13 cellular contexts compared by ENCODE assay signal in genomic region chr6:24932832-24933231, GRCh38. TPM values are rescaled to one million over a fixed set of nuclear protein-coding genes. Genes with fewer than 3 reads are reported as not detected.
A peak's percentile ranks its signal among the peaks of the same experiment; 100 is the strongest.
DNase-seq lines count a peak whose midpoint lies in the region; ATAC-seq and TF ChIP-seq lines count a peak whose summit lies in the region.
"Had no signal": no experiment of that assay in that cellular context is flagged by ENCODE, and none has a peak within 500 bp of the region (broad histone marks: within the 10 kb centered on the region; RNA-seq: fewer than 3 reads in every experiment).

No MANE protein-coding gene starts in this region.

- H3K56ac ChIP-seq in mesendoderm (ENCODE audit: low read length) = no peak overlapping the region

- CTCF ChIA-PET in SK-N-SH (lab: Yijun Ruan, JAX) (interaction anchor here (0.6 to 2.0 kb wide), 7 partner anchors 9 to 878 kb away, joined by 3 to 6 read pairs (median 3); no protein-coding TSS in a partner anchor), RWPE1 (lab: Yijun Ruan, JAX) (no interaction called here)
- CTCF ChIA-PET in activated CD4-positive, alpha-beta memory T cell treated with anti-CD3 and anti-CD28 coated beads, Interleukin-2, amount 10 ng/mL, durations not matched to agents 7 days and 5 days (lab: Charles Lee) = interaction anchor here (0.8 to 8.1 kb wide), 29 partner anchors 9 to 214 kb away, joined by 3 to 200 read pairs (median 15); partner anchors contain the start of gene C6orf62

- no peak overlapping the region for H3K4ac ChIP-seq in mesendoderm (ENCODE audit: low read depth, low read length)

- H3K4me2 ChIP-seq in SK-N-SH = peak overlapping the region; percentile 7; the same call in 1 of the 2 replicates
- H3K4me2 ChIP-seq in smooth muscle cell = peak overlapping the region; percentile 71
- no peak overlapping the region for H3K4me2 ChIP-seq in mesendoderm (ENCODE audit: low read length)

- no peak overlapping the region for H2BK5ac ChIP-seq in mesendoderm (ENCODE audit: low read length)

- H3K27me3 ChIP-seq in SK-N-SH (ENCODE audit: insufficient read depth) = no peaks in the 10 kb centered on the region
- H3K27me3 ChIP-seq in smooth muscle cell (ENCODE audit: low read depth) = no peaks in the 10 kb centered on the region
- no peaks in the 10 kb centered on the region for H3K27me3 ChIP-seq in gastrocnemius medialis
- no peaks in the 10 kb centered on the region for H3K27me3 ChIP-seq in mesendoderm (ENCODE audit: insufficient read depth, low read length, poor library complexity)
- H3K27me3 ChIP-seq: suprapubic skin had no signal

- H3K9me2 ChIP-seq in SK-N-SH = no peaks in the 10 kb centered on the region

- H3K27ac ChIP-seq in SK-N-SH (ENCODE audit: low read depth in 2 of 2, low read length in 1 of 2) (no peak overlapping the region), smooth muscle cell (ENCODE audit: low read depth) (peak overlapping the region; percentile 75), RWPE1 (no peak overlapping the region), gastrocnemius medialis (no peak overlapping the region), mesendoderm (ENCODE audit: low read depth, low read length) (no peak overlapping the region)
- H3K27ac ChIP-seq: suprapubic skin had no signal

- no peak overlapping the region for H4K8ac ChIP-seq in mesendoderm (ENCODE audit: low read depth, low read length)

- TF ChIP-seq EP300 in SK-N-SH (IDR thresholded peaks at IDR 0.05; ENCODE audit: borderline replicate concordance in 1 of 2, low read depth in 1 of 2, low read length in 1 of 2) = no peak

- POLR2A ChIA-PET in SK-N-SH (lab: Yijun Ruan, JAX) (no interaction called here), RWPE1 (lab: Yijun Ruan, JAX; ENCODE audit: low non-redundant PET) (no interaction called here)
- POLR2A ChIA-PET in activated CD4-positive, alpha-beta memory T cell treated with anti-CD3 and anti-CD28 coated beads, Interleukin-2, amount 10 ng/mL, durations not matched to agents 7 days and 5 days (lab: Charles Lee) = interaction anchor here (0.9 to 19.0 kb wide), 22 partner anchors 9 to 213 kb away, joined by 3 to 839 read pairs (median 32); partner anchors contain the start of gene C6orf62

- peaks cover 83% of the 10 kb centered on the region for H3K36me3 Mint-ChIP-seq in activated CD4-positive, alpha-beta memory T cell treated with anti-CD3 and anti-CD28 coated beads, Interleukin-2, amount 10 ng/mL, durations not matched to agents 7 days and 5 days (ENCODE audit: low read depth)
- H3K36me3 Mint-ChIP-seq: brain had no signal

- TF ChIP-seq POLR2A in gastrocnemius medialis (IDR thresholded peaks at IDR 0.05) = no peak

- H3K79me2 ChIP-seq in SK-N-SH (ENCODE audit: insufficient read depth) = no peaks in the 10 kb centered on the region
- H3K79me2 ChIP-seq in smooth muscle cell (ENCODE audit: low read depth) = no peaks in the 10 kb centered on the region
- no peaks in the 10 kb centered on the region for H3K79me2 ChIP-seq in mesendoderm (ENCODE audit: control insufficient read depth, insufficient read depth, low read length)

- no peak overlapping the region for H4K5ac ChIP-seq in mesendoderm (ENCODE audit: low read length)

- peaks cover 63% of the 10 kb centered on the region for H3K4me1 Mint-ChIP-seq in activated CD4-positive, alpha-beta memory T cell treated with anti-CD3 and anti-CD28 coated beads, Interleukin-2, amount 10 ng/mL, durations not matched to agents 7 days and 5 days

- H3K18ac ChIP-seq in mesendoderm (ENCODE audit: low read length) = no peak overlapping the region

- DNase-seq in SK-N-SH (no peak), smooth muscle cell (lab: John Stamatoyannopoulos, UW; ENCODE audit: unreplicated experiment) (no peak), RWPE1 (ENCODE audit: low spot score) (no peak), gastrocnemius medialis (no peak), mesendoderm (no peak)
- DNase-seq in activated CD4-positive, alpha-beta memory T cell treated with anti-CD3 and anti-CD28 coated beads, Interleukin-2, amount 10 ng/mL, durations not matched to agents 7 days and 5 days = no peak
- DNase-seq: midbrain, OCI-M1 had no signal

- TF ChIP-seq CTCF in SK-N-SH (IDR thresholded peaks at IDR 0.05) = no peak
- no peak for TF ChIP-seq CTCF in smooth muscle cell (IDR thresholded peaks at IDR 0.05; ENCODE audit: borderline replicate concordance, insufficient read depth, poor library complexity, severe bottlenecking)
- TF ChIP-seq CTCF in RWPE1 (conservative IDR thresholded peaks at IDR 0.05; ENCODE audit: low read depth) = no peak
- TF ChIP-seq CTCF in gastrocnemius medialis (IDR thresholded peaks at IDR 0.05 in 4 of 5, conservative IDR thresholded peaks at IDR 0.05 in 1 of 5) = no peak

- H3K4me3 ChIP-seq in SK-N-SH (ENCODE audit: low read depth in 2 of 2, low read length in 1 of 2) = no peak overlapping the region
- no peak overlapping the region for H3K4me3 ChIP-seq in smooth muscle cell
- no peak overlapping the region for H3K4me3 ChIP-seq in gastrocnemius medialis
- no peak overlapping the region for H3K4me3 ChIP-seq in mesendoderm (ENCODE audit: low read length)
- H3K4me3 ChIP-seq: suprapubic skin had no signal

- H2BK120ac ChIP-seq in mesendoderm (ENCODE audit: low read depth, low read length) = no peak overlapping the region

- H3K23ac ChIP-seq in mesendoderm (ENCODE audit: low read length) = no peak overlapping the region

- H3K9me3 ChIP-seq in SK-N-SH (no peaks in the 10 kb centered on the region), smooth muscle cell (replicated peaks; ENCODE audit: low read depth) (no peaks in the 10 kb centered on the region), gastrocnemius medialis (no peaks in the 10 kb centered on the region)
- H3K9me3 ChIP-seq: suprapubic skin had no signal

- H3K27ac Mint-ChIP-seq in activated CD4-positive, alpha-beta memory T cell treated with anti-CD3 and anti-CD28 coated beads, Interleukin-2, amount 10 ng/mL, durations not matched to agents 7 days and 5 days = peak overlapping the region; percentile 98

- H2AFZ ChIP-seq in SK-N-SH (ENCODE audit: low read depth) (no peak overlapping the region), smooth muscle cell (ENCODE audit: low read depth) (no peak overlapping the region)

- TF ChIP-seq RAD21 in SK-N-SH (IDR thresholded peaks at IDR 0.05; ENCODE audit: low read length) = no peak

- H3K27me3 Mint-ChIP-seq in activated CD4-positive, alpha-beta memory T cell treated with anti-CD3 and anti-CD28 coated beads, Interleukin-2, amount 10 ng/mL, durations not matched to agents 7 days and 5 days = no peaks in the 10 kb centered on the region

- H3F3A ChIP-seq in SK-N-SH (replicated peaks; ENCODE audit: insufficient read depth) (peaks cover 12% of the 10 kb centered on the region), smooth muscle cell (ENCODE audit: low read depth) (peaks cover 3% of the 10 kb centered on the region)

- ATAC-seq in SK-N-SH treated with all-trans-retinoic acid at 6 μM for 48 hours = no peak
- peak; percentile 28 for ATAC-seq in HG02798 (IDR thresholded peaks at IDR 0.05; ENCODE audit: poor library complexity, unreplicated experiment)
- no peak for ATAC-seq in gastrocnemius medialis

- H3K9me3 Mint-ChIP-seq in activated CD4-positive, alpha-beta memory T cell treated with anti-CD3 and anti-CD28 coated beads, Interleukin-2, amount 10 ng/mL, durations not matched to agents 7 days and 5 days = no peaks in the 10 kb centered on the region
- H3K9me3 Mint-ChIP-seq: brain had no signal

- no peaks in the 10 kb centered on the region for H3K79me1 ChIP-seq in mesendoderm (ENCODE audit: low read length)

- H3K36me3 ChIP-seq in SK-N-SH (replicated peaks in 1 of 2; ENCODE audit: control insufficient read depth in 1 of 2, insufficient read depth in 2 of 2, low read length in 1 of 2) (no peaks in the 10 kb centered on the region), smooth muscle cell (ENCODE audit: low read depth) (no peaks in the 10 kb centered on the region), gastrocnemius medialis (no peaks in the 10 kb centered on the region), mesendoderm (ENCODE audit: control insufficient read depth, insufficient read depth, low read length) (no peaks in the 10 kb centered on the region)
- H3K36me3 ChIP-seq: suprapubic skin had no signal

- 65% methylated on average over 3 of the region's 3 CpGs for WGBS in SK-N-SH (ENCODE audit: low lambda C conversion rate)
- 60% methylated on average over 3 of the region's 3 CpGs for WGBS in smooth muscle cell (ENCODE audit: low lambda C conversion rate)
- no CpG with 5 or more reads among the region's 3 CpGs for WGBS in mesendoderm (ENCODE audit: extremely low coverage, insufficient coverage, low lambda C conversion rate)

- no peak overlapping the region for H2BK15ac ChIP-seq in mesendoderm (replicated peaks; ENCODE audit: low read depth)

- peak overlapping the region; percentile 99 for H3K4me3 Mint-ChIP-seq in activated CD4-positive, alpha-beta memory T cell treated with anti-CD3 and anti-CD28 coated beads, Interleukin-2, amount 10 ng/mL, durations not matched to agents 7 days and 5 days

- intact Hi-C loops in gastrocnemius medialis (cut with DNase I; ENCODE audit: low total_unique reads) = loop anchor here (5.0 kb wide), 2 partner anchors 59 to 76 kb away; no protein-coding TSS in a partner anchor

- no peak overlapping the region for H2AK5ac ChIP-seq in mesendoderm (ENCODE audit: low read length)

- H3K4me1 ChIP-seq in SK-N-SH (ENCODE audit: control insufficient read depth in 1 of 2, insufficient read depth in 2 of 2, low read depth in 1 of 2, low read length in 1 of 2) (peaks cover 9 to 23% of the 10 kb centered on the region in 2 experiments; a peak in 3 of 4 replicates), smooth muscle cell (ENCODE audit: low read depth) (peaks cover 39% of the 10 kb centered on the region), gastrocnemius medialis (peaks cover 23 to 28% of the 10 kb centered on the region in 2 donors), mesendoderm (ENCODE audit: control insufficient read depth, low read depth, low read length) (peaks cover 3% of the 10 kb centered on the region)

- H4K20me1 ChIP-seq in SK-N-SH (ENCODE audit: insufficient read depth) (no peaks in the 10 kb centered on the region), smooth muscle cell (ENCODE audit: low read depth) (no peaks in the 10 kb centered on the region)

- H3K9ac ChIP-seq in SK-N-SH (no peak overlapping the region), smooth muscle cell (ENCODE audit: low read depth) (no peak overlapping the region), mesendoderm (ENCODE audit: low read length) (no peak overlapping the region)

- in situ Hi-C loops in gastrocnemius medialis (cut with MboI; ENCODE audit: low sequenced_read_pairs in 4 of 4) = no loop called here

TF ChIP-seq in SK-N-SH, 30 proteins besides CTCF, POLR2A, EP300 and RAD21 (continues in another document):
- TF ChIP-seq YY1 (IDR thresholded peaks at IDR 0.05; ENCODE audit: low read depth) = no peak

RNA-seq across cellular contexts. Expression of gene RIPOR2, which starts 2.9 kb away (rescaled TPM):
- polyA plus RNA-seq in SK-N-SH (2012; rRNA removed) (0.05 TPM in 2 replicates), smooth muscle cell (2.3 and 7.6 TPM in 2 replicates)
- polyA plus RNA-seq in SK-N-SH (2012; cell fraction: cytosol; rRNA removed) = 0.05 and 0.10 TPM in 2 replicates
- polyA plus RNA-seq in SK-N-SH (2012; cell fraction: nucleus; rRNA removed) = 0.05 and 0.13 TPM in 2 replicates
- 100 to 1,000 TPM; 234 to 240 TPM for total RNA-seq in activated CD4-positive, alpha-beta memory T cell treated with anti-CD3 and anti-CD28 coated beads, Interleukin-2, amount 10 ng/mL, durations not matched to agents 7 days and 5 days
- total RNA-seq in smooth muscle cell (5.6 and 6.6 TPM in 2 replicates), gastrocnemius medialis (10 to 100 TPM in 3 of 4 donors, 1 to 10 TPM in 1; 5.2 to 34.0 (median 21.2) TPM)
- polyA plus RNA-seq in mesendoderm (2013, experiment 1 of 2) = 2.4 TPM
- polyA plus RNA-seq in mesendoderm (2013, experiment 2 of 2) = 2.5 TPM
- total RNA-seq: A172 had no signal

Comparison
In these comparisons a context has a peak if more than half of its experiments do, and no peak if none do; other contexts are left out.
1. RNA of gene RIPOR2, which starts 2.9 kb away (total RNA-seq): 234 to 240 TPM in activated CD4-positive, alpha-beta memory T cell treated with anti-CD3 and anti-CD28 coated beads, Interleukin-2, amount 10 ng/mL, durations not matched to agents 7 days and 5 days; 5.2 to 34.0 TPM in gastrocnemius medialis and 5.6 to 6.6 TPM in smooth muscle cell; every median in the first group is over 4 times any median in the second.